1 cellular context compared by ENCODE assay signal in genomic region chr21:36747815-36748381, GRCh38.
TF ChIP-seq lines count a peak whose summit lies in the region.

No MANE protein-coding gene starts in this region.

TF ChIP-seq in HepG2, 621 proteins besides CTCF, POLR2A, EP300 and RAD21 (continued from another document):
- TF ChIP-seq ARHGAP35 (CRISPR knock-in tag; IDR thresholded peaks at IDR 0.05; ENCODE audit: borderline replicate concordance), result 0 out of 2 replicates have a peak, but pooled peaks have one; percentile 37
- TF ChIP-seq ZMYM4 (CRISPR knock-in tag; IDR thresholded peaks at IDR 0.05), result 0 out of 2 replicates have a peak, but pooled peaks have one; percentile 20
- 0 out of 2 replicates have a peak, but pooled peaks have one; percentile 23 for TF ChIP-seq ZNF772 (CRISPR knock-in tag; IDR thresholded peaks at IDR 0.05)
- no peak for TF ChIP-seq KAT8 (CRISPR knock-in tag; IDR thresholded peaks at IDR 0.05)
- TF ChIP-seq RNF2 (conservative IDR thresholded peaks at IDR 0.05; ENCODE audit: low read depth), result 0 out of 2 replicates have a peak, but pooled peaks have one; percentile 24
- TF ChIP-seq SMYD3 (CRISPR knock-in tag; IDR thresholded peaks at IDR 0.05), result no peak
- no peak for TF ChIP-seq KIAA2018 (CRISPR knock-in tag; IDR thresholded peaks at IDR 0.05; ENCODE audit: borderline replicate concordance)
- no peak for TF ChIP-seq ZNF414 (CRISPR knock-in tag; IDR thresholded peaks at IDR 0.05)
- TF ChIP-seq NONO (IDR thresholded peaks at IDR 0.05), result no peak
- 0 out of 2 replicates have a peak, but pooled peaks have one; percentile 12 for TF ChIP-seq NONO (CRISPR knock-in tag; conservative IDR thresholded peaks at IDR 0.05)
- peak; percentile 62 for TF ChIP-seq ZNF800 (CRISPR knock-in tag; IDR thresholded peaks at IDR 0.05)
- TF ChIP-seq ZBTB14 (CRISPR knock-in tag; IDR thresholded peaks at IDR 0.05), result peak; percentile 82
- 0 out of 2 replicates have a peak, but pooled peaks have one; percentile 10 for TF ChIP-seq RXRA (CRISPR knock-in tag; IDR thresholded peaks at IDR 0.05)
- TF ChIP-seq STAG1 (CRISPR knock-in tag; IDR thresholded peaks at IDR 0.05), result peak; percentile 22
- peak; percentile 46; the same call in 1 of the 2 replicates for TF ChIP-seq KDM2A (CRISPR knock-in tag; IDR thresholded peaks at IDR 0.05; ENCODE audit: borderline replicate concordance, low read depth)
- no peak for TF ChIP-seq NFKB2 (CRISPR knock-in tag; IDR thresholded peaks at IDR 0.05; ENCODE audit: borderline replicate concordance)
- no peak for TF ChIP-seq PITX1 (CRISPR knock-in tag; IDR thresholded peaks at IDR 0.05)
- TF ChIP-seq SPEN (CRISPR knock-in tag; IDR thresholded peaks at IDR 0.05; ENCODE audit: low read depth), result 0 out of 2 replicates have a peak, but pooled peaks have one; percentile 1
- peak; percentile 48; the same call in 1 of the 2 replicates for TF ChIP-seq UBTF (CRISPR knock-in tag; IDR thresholded peaks at IDR 0.05)
- peak; percentile 73; the same call in 1 of the 2 replicates for TF ChIP-seq MAX (IDR thresholded peaks at IDR 0.05)
- no peak for TF ChIP-seq ETV5 (CRISPR knock-in tag; IDR thresholded peaks at IDR 0.05; ENCODE audit: borderline replicate concordance)
- TF ChIP-seq ZFY (CRISPR knock-in tag; IDR thresholded peaks at IDR 0.05), result peak; percentile 35; the same call in 1 of the 2 replicates
- peak; percentile 79 for TF ChIP-seq HNRNPLL (IDR thresholded peaks at IDR 0.05; ENCODE audit: low read depth, low read length, poor library complexity, severe bottlenecking)
- TF ChIP-seq EED (CRISPR knock-in tag; IDR thresholded peaks at IDR 0.05), result peak; percentile 44; the same call in 1 of the 2 replicates
- peak; percentile 31; the same call in 1 of the 2 replicates for TF ChIP-seq ARID4A (CRISPR knock-in tag; IDR thresholded peaks at IDR 0.05; ENCODE audit: borderline replicate concordance)
- peak; percentile 24 for TF ChIP-seq SKI (IDR thresholded peaks at IDR 0.05; ENCODE audit: partially characterized antibody)
- peak; percentile 18; the same call in 1 of the 2 replicates for TF ChIP-seq ZBTB7B (CRISPR knock-in tag; IDR thresholded peaks at IDR 0.05)
- no peak for TF ChIP-seq PHB2 (IDR thresholded peaks at IDR 0.05; ENCODE audit: partially characterized antibody)
